15 cellular contexts compared by ENCODE assay signal in genomic region chr1:18929686-18930085, GRCh38. TPM values are rescaled to one million over a fixed set of nuclear protein-coding genes. Genes with fewer than 3 reads are reported as not detected.
DNase-seq lines count a peak whose midpoint lies in the region; ATAC-seq and TF ChIP-seq lines count a peak whose summit lies in the region.
"Had no signal": no experiment of that assay in that cellular context is flagged by ENCODE, and none has a peak within 500 bp of the region (broad histone marks: within the 10 kb centered on the region; RNA-seq: fewer than 3 reads in every experiment).

No MANE protein-coding gene starts in this region.

- no peaks in the 10 kb centered on the region for H3K9me3 ChIP-seq in BLaER1 treated with 17β-estradiol and CSF1 and Interleukin-3, amounts not matched to agents 10 nM and 100 nM (replicated peaks in 1 of 11)
- H3K9me3 ChIP-seq: gastroesophageal sphincter had no signal

- H3K36me3 ChIP-seq in BLaER1 treated with 17β-estradiol and CSF1 and Interleukin-3, amounts not matched to agents 10 nM and 100 nM: no peaks in the 10 kb centered on the region
- H3K36me3 ChIP-seq: gastroesophageal sphincter had no signal

- peaks cover 0 to 86% (median 28%) of the 10 kb centered on the region in 11 experiments; a peak in 15 of 22 replicates for H4K20me1 ChIP-seq in BLaER1 treated with 17β-estradiol and CSF1 and Interleukin-3, amounts not matched to agents 10 nM and 100 nM

- no peak for ATAC-seq in activated T-helper 17 cell treated with anti-CD3 and anti-CD28 coated beads, Interleukin-2, amount 50 U/mL, for 72 hours (replicated peaks)
- ATAC-seq in HG03442 (IDR thresholded peaks at IDR 0.05; ENCODE audit: unreplicated experiment): no peak
- ATAC-seq: gastroesophageal sphincter, left ventricle myocardium superior had no signal

- no peaks in the 10 kb centered on the region for H3K9me3 Mint-ChIP-seq in activated T-helper 17 cell treated with anti-CD3 and anti-CD28 coated beads, Interleukin-2, amount 50 U/mL, for 72 hours
- H3K9me3 Mint-ChIP-seq in glutamatergic neuron (ENCODE audit: unreplicated experiment): peaks cover 23% of the 10 kb centered on the region

- no peaks in the 10 kb centered on the region for H3K27me3 Mint-ChIP-seq in activated T-helper 17 cell treated with anti-CD3 and anti-CD28 coated beads, Interleukin-2, amount 50 U/mL, for 72 hours
- H3K27me3 Mint-ChIP-seq in glutamatergic neuron (ENCODE audit: unreplicated experiment): peaks cover 25% of the 10 kb centered on the region

- peak overlapping the region; percentile 90 to 100 (median 98) for H3K4me2 ChIP-seq in BLaER1 treated with 17β-estradiol and CSF1 and Interleukin-3, amounts not matched to agents 10 nM and 100 nM
- H3K4me2 ChIP-seq: KMS-11 had no signal

- H3K4me1 ChIP-seq in BLaER1 treated with 17β-estradiol and CSF1 and Interleukin-3, amounts not matched to agents 10 nM and 100 nM: peaks cover 73 to 84% (median 80%) of the 10 kb centered on the region in 10 experiments

- peak overlapping the region in 2 of 11 experiments; percentile 3 to 6; a peak in 1 of 22 replicates for H3K27ac ChIP-seq in BLaER1 treated with 17β-estradiol and CSF1 and Interleukin-3, amounts not matched to agents 10 nM and 100 nM
- H3K27ac ChIP-seq: gastroesophageal sphincter, KMS-11 had no signal

- DNase-seq in ELR (ENCODE audit: low read depth) (peak; percentile 50), glutamatergic neuron (no peak), NOMO-1 (lab: John Stamatoyannopoulos, UW; ENCODE audit: unreplicated experiment in 2 of 2) (no peak), ACHN (no peak)
- no peak for DNase-seq in stimulated activated CD4-positive, alpha-beta T cell treated with anti-CD3 and anti-CD28 coated beads, Interleukin-4, amount 100 ng/mL, for 24 hours
- DNase-seq: activated gamma-delta T cell, left ventricle myocardium superior, NCI-H2029 treated with DMSO at 0.1 percent for 48 hours, NCI-H82 had no signal

- no peaks in the 10 kb centered on the region for H3K27me3 ChIP-seq in BLaER1 treated with 17β-estradiol and CSF1 and Interleukin-3, amounts not matched to agents 10 nM and 100 nM
- H3K27me3 ChIP-seq: gastroesophageal sphincter had no signal

- H3K4me1 Mint-ChIP-seq in activated T-helper 17 cell treated with anti-CD3 and anti-CD28 coated beads, Interleukin-2, amount 50 U/mL, for 72 hours: peaks cover 53% of the 10 kb centered on the region
- H3K4me1 Mint-ChIP-seq in glutamatergic neuron (ENCODE audit: low read depth, unreplicated experiment): peaks cover 55% of the 10 kb centered on the region

- H3K4me3 ChIP-seq in BLaER1 treated with 17β-estradiol and CSF1 and Interleukin-3, amounts not matched to agents 10 nM and 100 nM: no peak overlapping the region
- H3K4me3 ChIP-seq: coronary artery, gastroesophageal sphincter had no signal

- H3K36me3 Mint-ChIP-seq in activated T-helper 17 cell treated with anti-CD3 and anti-CD28 coated beads, Interleukin-2, amount 50 U/mL, for 72 hours (ENCODE audit: low read depth): no peaks in the 10 kb centered on the region
- H3K36me3 Mint-ChIP-seq in glutamatergic neuron (ENCODE audit: unreplicated experiment): no peaks in the 10 kb centered on the region

- peak overlapping the region; percentile 83 for H3K4me3 Mint-ChIP-seq in activated T-helper 17 cell treated with anti-CD3 and anti-CD28 coated beads, Interleukin-2, amount 50 U/mL, for 72 hours
- H3K4me3 Mint-ChIP-seq in glutamatergic neuron (ENCODE audit: unreplicated experiment): peak overlapping the region; percentile 28

- peak overlapping the region; percentile 15 for H3K27ac Mint-ChIP-seq in activated T-helper 17 cell treated with anti-CD3 and anti-CD28 coated beads, Interleukin-2, amount 50 U/mL, for 72 hours
- peak overlapping the region; percentile 62 for H3K27ac Mint-ChIP-seq in glutamatergic neuron (ENCODE audit: unreplicated experiment)

- peak overlapping the region in 3 of 11 experiments; percentile 6 to 82 (median 23); a peak in 3 of 22 replicates for H3K9ac ChIP-seq in BLaER1 treated with 17β-estradiol and CSF1 and Interleukin-3, amounts not matched to agents 10 nM and 100 nM
- H3K9ac ChIP-seq: KMS-11 had no signal

- in situ Hi-C loops in ACHN (cut with HindIII; ENCODE audit: low pct_ligation_motif_present, low pct_unique_long_range_greater_than_20kb, low sequenced_read_pairs): no loop called here

- no peak for TF ChIP-seq CTCF in glutamatergic neuron (IDR thresholded peaks at IDR 0.05; ENCODE audit: partially characterized antibody, unreplicated experiment)

RNA-seq across cellular contexts. Expression of gene IFFO2, which starts 26.8 kb away (rescaled TPM):
- 10 to 100 TPM; 17.0 to 38.2 TPM for total RNA-seq in activated T-helper 17 cell treated with anti-CD3 and anti-CD28 coated beads, Interleukin-2, amount 50 U/mL, for 72 hours
- 107 TPM for total RNA-seq in glutamatergic neuron (ENCODE audit: unreplicated experiment)

RNA-seq across cellular contexts. Expression of gene ALDH4A1, which starts 27.3 kb away (rescaled TPM):
- total RNA-seq in activated T-helper 17 cell treated with anti-CD3 and anti-CD28 coated beads, Interleukin-2, amount 50 U/mL, for 72 hours: 1 to 10 TPM; 3.5 to 4.8 TPM
- 28.9 TPM for total RNA-seq in glutamatergic neuron (ENCODE audit: unreplicated experiment)
